ENCODE assay signal across 8 cellular contexts in the genomic region with DNA sequence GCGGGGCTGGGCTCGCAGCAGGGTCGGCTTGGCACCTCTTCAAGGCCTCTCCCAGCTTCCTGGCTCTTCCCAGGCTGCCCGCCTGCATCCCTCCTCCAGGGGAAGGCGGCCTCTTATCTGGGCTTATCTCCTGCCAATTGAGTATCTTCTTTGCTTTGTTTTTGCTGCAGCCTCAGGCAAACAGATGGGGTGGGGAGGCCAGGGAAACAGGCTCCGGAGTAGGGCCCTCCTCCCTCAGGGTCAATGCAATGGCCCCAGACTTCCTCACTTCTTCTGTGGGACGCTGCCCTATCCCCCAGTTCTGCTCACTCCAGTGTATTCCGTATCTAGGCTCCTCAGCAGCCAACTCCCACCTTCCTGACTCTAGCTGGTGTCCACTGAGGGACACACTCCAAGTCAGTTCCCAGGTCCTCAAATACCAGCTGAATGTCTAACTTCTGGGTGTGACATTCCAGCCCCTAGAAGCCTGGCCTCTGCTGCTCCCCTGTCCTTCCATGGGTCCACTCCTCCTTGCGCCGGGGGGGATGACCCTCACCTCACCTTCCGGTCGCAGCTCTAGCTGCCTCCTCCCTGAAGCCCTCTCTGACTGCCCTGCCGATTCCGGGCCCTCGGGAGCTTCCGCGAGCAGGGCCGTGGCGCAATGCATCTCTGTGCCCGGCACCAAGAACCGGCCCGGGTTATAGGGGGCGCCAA. TPM values are rescaled to one million over a fixed set of nuclear protein-coding genes. Genes with fewer than 3 reads are reported as not detected.
A peak's percentile ranks its signal among the peaks of the same experiment; 100 is the strongest.
DNase-seq lines count a peak whose midpoint lies in the region; ATAC-seq, FAIRE-seq and TF ChIP-seq lines count a peak whose summit lies in the region.

No MANE protein-coding gene starts in this region.

- H3K4me3 ChIP-seq in AG04450 (ENCODE audit: low read depth, low read length), result peak overlapping the region; percentile 66
- H3K4me3 ChIP-seq in breast epithelium, result peak overlapping the region; percentile 77 to 97 (median 79)

- H3K4me1 ChIP-seq in breast epithelium, result peaks cover 6 to 25% of the 10 kb centered on the region in 2 donors

- H3K27ac ChIP-seq in AG04450 (ENCODE audit: low read depth, low read length), result peak overlapping the region; percentile 95
- H3K27ac ChIP-seq in breast epithelium, result peak overlapping the region; percentile 95 to 100

- intact Hi-C loops in breast epithelium (cut with DNase I; ENCODE audit: low total_unique reads), result loop anchor here (5.0 kb wide), 1 partner anchor 682 kb away; no protein-coding TSS in a partner anchor

- POLR2A ChIA-PET in AG04450 (lab: Yijun Ruan, JAX), result interaction anchor here (0.7 to 4.1 kb wide), 6 partner anchors 10 to 83 kb away, joined by 3 to 28 read pairs (median 4); a partner anchor contains a TSS

- DNase-seq in AG04450 (ENCODE audit: low read depth, low spot score) (no peak), RCC 7860 (ENCODE audit: low spot score) (peak; percentile 56), breast epithelium (ENCODE audit: low spot score in 2 of 2) (peak in 1 of 2 donors; percentile 42), kidney tubule cell (ENCODE audit: low spot score) (peak; percentile 77), kidney glomerular epithelial cell (lab: John Stamatoyannopoulos, UW) (no peak)
- DNase-seq in stimulated activated CD4-positive, alpha-beta T cell treated with anti-CD3 and anti-CD28 coated beads, Interleukin-2, amount 100 ng/mL, for 24 hours, result peak; percentile 45 to 65

- no peak for FAIRE-seq in RCC 7860 (lab: Jason Lieb, UNC)

- TF ChIP-seq POLR2A in GM18505 (IDR thresholded peaks at IDR 0.05; ENCODE audit: borderline replicate concordance, extremely low read depth, insufficient read depth, insufficient read length) (no peak), breast epithelium (IDR thresholded peaks at IDR 0.05) (no peak)

- CTCF ChIA-PET in AG04450 (lab: Charles Lee), result interaction anchor here (0.5 to 4.0 kb wide), 4 partner anchors 18 to 87 kb away, joined by 3 to 23 read pairs (median 6); a partner anchor contains a TSS

- TF ChIP-seq CTCF in AG04450 (IDR thresholded peaks at IDR 0.05; ENCODE audit: low read depth, low read length) (no peak), breast epithelium (IDR thresholded peaks at IDR 0.05) (no peak)

- H3K27me3 ChIP-seq in AG04450 (ENCODE audit: control insufficient read depth, insufficient read depth, low read length) (no peaks in the 10 kb centered on the region), breast epithelium (no peaks in the 10 kb centered on the region)

- ATAC-seq in GM18505 (IDR thresholded peaks at IDR 0.05; ENCODE audit: unreplicated experiment) (peak; percentile 4), HG03196 (IDR thresholded peaks at IDR 0.05; ENCODE audit: unreplicated experiment) (peak; percentile 9)

- no peaks in the 10 kb centered on the region for H3K36me3 ChIP-seq in breast epithelium

- H3K9me3 ChIP-seq in AG04450 (ENCODE audit: control insufficient read depth, insufficient read depth, low read length), result no peaks in the 10 kb centered on the region; the same call in 1 of the 2 replicates
- no peaks in the 10 kb centered on the region for H3K9me3 ChIP-seq in breast epithelium

RNA-seq across cellular contexts. Expression of a gene that starts 15.6 kb away (rescaled TPM):
- polyA plus RNA-seq in AG04450 (2011; rRNA removed), result 36.1 and 54.8 TPM in 2 replicates
- polyA minus RNA-seq in AG04450 (2011; rRNA and poly(A)+ RNA removed), result 7.3 and 9.3 TPM in 2 replicates
- total RNA-seq in breast epithelium, result 100 to 1,000 TPM in 1 of 3 donors, 10 to 100 TPM in 2; 80.3 to 107 (median 87.5) TPM

RNA-seq across cellular contexts. Expression of a gene that starts 16.8 kb away (rescaled TPM):
- polyA plus RNA-seq in AG04450 (2011; rRNA removed), result 12.4 and 21.1 TPM in 2 replicates
- 8.9 and 11.4 TPM in 2 replicates for polyA minus RNA-seq in AG04450 (2011; rRNA and poly(A)+ RNA removed)
- total RNA-seq in breast epithelium, result 10 to 100 TPM in 2 of 3 donors, 1 to 10 TPM in 1; 8.9 to 14.7 (median 11.1) TPM

RNA-seq across cellular contexts. Expression of a gene that starts 17.5 kb away (rescaled TPM):
- 11.7 and 13.0 TPM in 2 replicates for polyA plus RNA-seq in AG04450 (2011; rRNA removed)
- 20.9 and 27.1 TPM in 2 replicates for polyA minus RNA-seq in AG04450 (2011; rRNA and poly(A)+ RNA removed)
- 10 to 100 TPM; 15.5 to 20.5 (median 19.0) TPM for total RNA-seq in breast epithelium

RNA-seq across cellular contexts. Expression of a gene that starts 22.1 kb away (rescaled TPM):
- polyA plus RNA-seq in AG04450 (2011; rRNA removed), result 119 and 146 TPM in 2 replicates
- polyA minus RNA-seq in AG04450 (2011; rRNA and poly(A)+ RNA removed), result 50.8 and 58.8 TPM in 2 replicates
- total RNA-seq in breast epithelium, result 100 to 1,000 TPM in 1 of 3 donors, 10 to 100 TPM in 2; 63.0 to 101 (median 64.7) TPM

RNA-seq across cellular contexts. Expression of a gene that starts 22.3 kb away (rescaled TPM):
- not detected in 2 replicates for polyA plus RNA-seq in AG04450 (2011; rRNA removed)
- not detected in 2 replicates for polyA minus RNA-seq in AG04450 (2011; rRNA and poly(A)+ RNA removed)
- 1 to 10 TPM in 1 of 3 donors, not detected in 2; 2.3 TPM for total RNA-seq in breast epithelium

Comparison
In these comparisons a context has a peak if more than half of its experiments do, and no peak if none do; other contexts are left out.
1. DNase-seq: peak in RCC 7860 (single experiment), kidney tubule cell (single experiment) and stimulated activated CD4-positive, alpha-beta T cell treated with anti-CD3 and anti-CD28 coated beads, Interleukin-2, amount 100 ng/mL, for 24 hours (2 of 2); none in AG04450 (single experiment) and kidney glomerular epithelial cell (single experiment).